In genomic region chr2:63981702-63982103, GRCh38 we compare ENCODE assay signal across 23 cellular contexts.
"Had no signal": no experiment of that assay in that cellular context is flagged by ENCODE, and none has a peak within 500 bp of the region (broad histone marks: within the 10 kb centered on the region; RNA-seq: fewer than 3 reads in every experiment).

No MANE protein-coding gene starts in this region.

- H3K4me3 Mint-ChIP-seq: activated CD8-positive, alpha-beta memory T cell treated with anti-CD3 and anti-CD28 coated beads, Interleukin-2, amount 10 ng/mL, durations not matched to agents 7 days and 5 days; activated naive CD8-positive, alpha-beta T cell; activated T-cell treated with anti-CD3 and anti-CD28 coated beads, Interleukin-2, amount 50 U/mL, for 24 hours; activated T-helper 1 cell treated with anti-CD3 and anti-CD28 coated beads, Interleukin-12 subunit alpha, Interleukin-12 subunit beta, Interleukin-2, Interleukin-4 antibody, amounts not matched to agents 30 ng/mL and 10 ng/mL and 1 ng/mL, durations not matched to agents 14 hours and 24 hours and 36 hours; brain; central memory CD8-positive, alpha-beta T cell had no signal

- H3K27ac Mint-ChIP-seq: activated CD8-positive, alpha-beta memory T cell treated with anti-CD3 and anti-CD28 coated beads, Interleukin-2, amount 10 ng/mL, durations not matched to agents 7 days and 5 days; activated naive CD8-positive, alpha-beta T cell; activated T-cell treated with anti-CD3 and anti-CD28 coated beads, Interleukin-2, amount 50 U/mL, for 24 hours; activated T-helper 1 cell treated with anti-CD3 and anti-CD28 coated beads, Interleukin-12 subunit alpha, Interleukin-12 subunit beta, Interleukin-2, Interleukin-4 antibody, amounts not matched to agents 30 ng/mL and 10 ng/mL and 1 ng/mL, durations not matched to agents 14 hours and 24 hours and 36 hours had no signal

- ATAC-seq: activated CD4-positive, CD25-positive, alpha-beta regulatory T cell treated with anti-CD3 and anti-CD28 coated beads, Interleukin-2, amount 50 U/mL, for 24 hours; activated CD8-positive, alpha-beta memory T cell treated with anti-CD3 and anti-CD28 coated beads, Interleukin-2, amount 10 ng/mL, durations not matched to agents 7 days and 5 days had no signal

- DNase-seq: activated CD4-positive, alpha-beta T cell treated with anti-CD3 and anti-CD28 coated beads for 48 hours; activated CD4-positive, alpha-beta T cell treated with anti-CD3 and anti-CD28 coated beads, Interleukin-2, amount 50 U/mL, for 48 hours; activated CD8-positive, alpha-beta memory T cell treated with anti-CD3 and anti-CD28 coated beads, Interleukin-2, amount 10 ng/mL, durations not matched to agents 7 days and 5 days; activated effector memory CD4-positive, alpha-beta T cell treated with Interleukin-2 at 50 U/mL for 16 hours; activated naive CD4-positive, alpha-beta T cell; activated T-cell treated with anti-CD3 and anti-CD28 coated beads, Interleukin-2, amount 50 U/mL, for 24 hours; amygdala; KG1; NCI-H1092; NCI-H1417; NCI-H1694 treated with DMSO at 0.1 percent for 48 hours; NCI-H2029 treated with DMSO at 0.1 percent for 48 hours; NCI-H510A treated with DMSO at 0.1 percent for 48 hours; NCI-H69; PC-9; SK-N-SH; T-helper 1 cell; WERI-Rb-1 had no signal

- H3K4me3 ChIP-seq: PC-9 had no signal

- H3K4me1 Mint-ChIP-seq: brain had no signal

- H3K27me3 Mint-ChIP-seq: activated CD8-positive, alpha-beta memory T cell treated with anti-CD3 and anti-CD28 coated beads, Interleukin-2, amount 10 ng/mL, durations not matched to agents 7 days and 5 days; activated naive CD8-positive, alpha-beta T cell; activated T-cell treated with anti-CD3 and anti-CD28 coated beads, Interleukin-2, amount 50 U/mL, for 24 hours; brain; central memory CD8-positive, alpha-beta T cell had no signal

- H3K9me3 Mint-ChIP-seq: activated T-cell treated with anti-CD3 and anti-CD28 coated beads, Interleukin-2, amount 50 U/mL, for 24 hours; activated T-helper 1 cell treated with anti-CD3 and anti-CD28 coated beads, Interleukin-12 subunit alpha, Interleukin-12 subunit beta, Interleukin-2, Interleukin-4 antibody, amounts not matched to agents 30 ng/mL and 10 ng/mL and 1 ng/mL, durations not matched to agents 14 hours and 24 hours and 36 hours; central memory CD8-positive, alpha-beta T cell had no signal
